23 cellular contexts compared by ENCODE assay signal in genomic region chr4:112416464-112416863, GRCh38.
"Had no signal": no experiment of that assay in that cellular context is flagged by ENCODE, and none has a peak within 500 bp of the region (broad histone marks: within the 10 kb centered on the region; RNA-seq: fewer than 3 reads in every experiment).

No MANE protein-coding gene starts in this region.

- FAIRE-seq: astrocyte, endothelial cell of umbilical vein had no signal

- H3K4me2 ChIP-seq: neural progenitor cell had no signal

- H3K4me1 ChIP-seq: colonic mucosa, heart right ventricle, lower lobe of right lung, sigmoid colon, testis had no signal

- H3K9me3 ChIP-seq: colonic mucosa, lower lobe of right lung, sigmoid colon, testis had no signal

- DNase-seq: activated CD4-positive, alpha-beta T cell treated with anti-CD3 and anti-CD28 coated beads for 1 hour; activated CD4-positive, alpha-beta T cell treated with anti-CD3 and anti-CD28 coated beads, Interleukin-2, amount 50 U/mL, for 1 hour; activated naive CD4-positive, alpha-beta T cell; activated naive CD8-positive, alpha-beta T cell treated with anti-CD3 and anti-CD28 coated beads for 36 hours; activated T-cell treated with anti-CD3 and anti-CD28 coated beads, Interleukin-2, amount 50 U/mL, for 24 hours; colonic mucosa; dorsolateral prefrontal cortex; effector memory CD8-positive, alpha-beta T cell; heart right ventricle; islet precursor cell; lower lobe of right lung; naive thymus-derived CD8-positive, alpha-beta T cell; posterior cingulate gyrus; sigmoid colon; stimulated activated CD4-positive, alpha-beta T cell treated with anti-CD3 and anti-CD28 coated beads, Interleukin-2, amount 100 ng/mL, for 48 hours; stimulated activated CD8-positive, alpha-beta memory T cell treated with anti-CD3 and anti-CD28 coated beads, Interleukin-4, amount 100 ng/mL, for 48 hours; stimulated activated naive CD4-positive, alpha-beta T cell; T-helper 1 cell; testis had no signal

- H3K36me3 ChIP-seq: colonic mucosa, neural progenitor cell had no signal

- ATAC-seq: effector memory CD8-positive, alpha-beta T cell; heart right ventricle; left lobe of liver; lower lobe of right lung; naive thymus-derived CD8-positive, alpha-beta T cell had no signal

- H2AFZ ChIP-seq: neural progenitor cell had no signal

- H3K27me3 ChIP-seq: colonic mucosa, heart right ventricle, sigmoid colon, testis had no signal

- H3K27ac ChIP-seq: colonic mucosa, dorsolateral prefrontal cortex, heart right ventricle, lower lobe of right lung, neural progenitor cell, sigmoid colon, testis had no signal

- H3K4me3 ChIP-seq: colonic mucosa, dorsolateral prefrontal cortex, heart right ventricle, lower lobe of right lung, neural progenitor cell, sigmoid colon, testis had no signal

- H3K9ac ChIP-seq: neural progenitor cell had no signal
